In the genomic region with DNA sequence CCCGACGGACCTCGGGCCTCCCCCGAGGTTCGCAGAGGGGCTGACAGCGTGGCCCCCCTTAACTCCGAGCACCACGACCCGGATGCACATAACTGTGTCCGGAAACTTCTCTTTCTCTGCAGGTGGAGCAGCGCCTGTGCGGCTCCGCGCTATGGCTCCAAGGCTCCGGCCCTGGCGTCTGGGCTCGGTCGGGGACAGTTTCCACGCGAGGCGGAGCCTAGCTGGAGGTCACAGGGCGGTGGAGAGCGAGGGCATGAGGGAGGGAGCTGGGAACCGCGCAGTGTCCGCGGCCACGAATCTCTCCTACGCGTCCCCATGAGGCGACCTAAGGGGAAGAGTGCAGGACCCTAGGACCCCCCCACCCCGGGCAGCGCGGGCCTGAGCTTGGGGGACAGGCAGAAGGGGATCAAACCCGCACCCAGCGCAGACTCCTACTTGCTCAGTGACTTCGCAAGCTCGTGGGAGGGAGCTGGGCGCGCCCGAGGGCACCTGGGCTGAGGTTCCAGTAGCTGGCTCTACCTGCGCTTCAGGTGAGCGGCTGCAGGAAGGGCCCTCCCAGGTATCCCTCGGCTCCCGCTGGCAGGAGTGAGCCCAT, we compare ENCODE assay signal across 11 cellular contexts. TPM values are rescaled to one million over a fixed set of nuclear protein-coding genes. Genes with fewer than 3 reads are reported as not detected.
DNase-seq lines count a peak whose midpoint lies in the region; ATAC-seq, FAIRE-seq and TF ChIP-seq lines count a peak whose summit lies in the region.
"Had no signal": no experiment of that assay in that cellular context is flagged by ENCODE, and none has a peak within 500 bp of the region (broad histone marks: within the 10 kb centered on the region; RNA-seq: fewer than 3 reads in every experiment).

No MANE protein-coding gene starts in this region.

- no peaks in the 10 kb centered on the region for H3K36me3 ChIP-seq in Caco-2 (ENCODE audit: control insufficient read depth, insufficient read depth, low read length)
- H3K36me3 ChIP-seq in H7 (replicated peaks; ENCODE audit: control insufficient read depth, insufficient read depth, low read length): no peaks in the 10 kb centered on the region
- no peaks in the 10 kb centered on the region for H3K36me3 ChIP-seq in K562 (ENCODE audit: control insufficient read depth, insufficient read depth, low read length)
- H3K36me3 ChIP-seq in mucosa of descending colon (ENCODE audit: low read depth): no peaks in the 10 kb centered on the region
- no peaks in the 10 kb centered on the region for H3K36me3 ChIP-seq in tibial artery

- intact Hi-C loops in Caco-2 (cut with micrococcal nuclease; ENCODE audit: unreplicated experiment) (no loop called here), K562 (cut with micrococcal nuclease) (no loop called here), mucosa of descending colon (cut with DNase I, micrococcal nuclease) (no loop called here), tibial artery (cut with DNase I; ENCODE audit: low total_unique reads) (no loop called here), sciatic nerve (cut with DNase I) (no loop called here)

- WGBS in K562 (ENCODE audit: insufficient coverage, low coverage, missing lambda C conversion rate): 15% methylated on average over 44 of the region's 45 CpGs

- TF ChIP-seq EP300 in K562 (IDR thresholded peaks at IDR 0.05; ENCODE audit: low read length): no peak

- H2AFZ ChIP-seq in K562 (ENCODE audit: low read depth, low read length): no peak overlapping the region

- H3K36me3 Mint-ChIP-seq in Caco-2 (ENCODE audit: insufficient read depth, unreplicated experiment): peaks cover 6% of the 10 kb centered on the region

- H3K9me1 ChIP-seq in K562 (ENCODE audit: control insufficient read depth, insufficient read depth, low read length): no peaks in the 10 kb centered on the region

- DNase-seq in Caco-2 (peak in 1 of 2 experiments; percentile 34), H7 (peak; percentile 87), K562 (ENCODE audit: extremely low read depth in 1 of 4, low spot score in 3 of 4) (no peak), mucosa of descending colon (no peak), NCI-H1436 (lab: John Stamatoyannopoulos, UW) (no peak), HTR-8/SVneo (ENCODE audit: insufficient read length, low spot score) (no peak), tibial artery (no peak), sciatic nerve (ENCODE audit: low spot score) (no peak)
- DNase-seq: activated CD8-positive, alpha-beta memory T cell treated with anti-CD3 and anti-CD28 coated beads, Interleukin-2, amount 50 U/mL, for 4 hours had no signal

- POLR2A ChIA-PET in Caco-2 (lab: Charles Lee) (no interaction called here), K562 (lab: Yijun Ruan, JAX) (interaction anchor here (0.5 to 2.4 kb wide), 5 partner anchors 8 to 367 kb away, joined by 3 to 11 read pairs (median 3); partner anchors contain the start of gene MNX1)

- TF ChIP-seq POLR2A in K562 (conservative IDR thresholded peaks at IDR 0.05): no peak

- no peak for ATAC-seq in K562
- ATAC-seq in mucosa of descending colon: peak; percentile 51
- no peak for ATAC-seq in sciatic nerve

- H3K9ac ChIP-seq in K562 (ENCODE audit: insufficient read depth in 1 of 2, low read depth in 2 of 2, low read length in 2 of 2): no peak overlapping the region

- H3K4me1 Mint-ChIP-seq in Caco-2 (ENCODE audit: low read depth, unreplicated experiment): peaks cover 19% of the 10 kb centered on the region

- H3K4me3 ChIP-seq in Caco-2 (ENCODE audit: low read depth, low read length) (peak overlapping the region; percentile 6; the same call in 1 of the 2 replicates), H7 (ENCODE audit: insufficient read depth, low read depth, low read length) (peak overlapping the region; percentile 22), K562 (no peak overlapping the region), mucosa of descending colon (no peak overlapping the region), tibial artery (no peak overlapping the region)
- H3K4me3 ChIP-seq: coronary artery had no signal

- CTCF ChIA-PET in Caco-2 (lab: Charles Lee): no interaction called here
- CTCF ChIA-PET in K562 (lab: Yijun Ruan, JAX; ENCODE audit: low intra/inter-chr PET ratio): no interaction called here

- H3K4me3 Mint-ChIP-seq in Caco-2 (ENCODE audit: unreplicated experiment): peak overlapping the region; percentile 47

- TF ChIP-seq RAD21 in K562 (CRISPR knock-in tag; conservative IDR thresholded peaks at IDR 0.05 in 1 of 2, IDR thresholded peaks at IDR 0.05 in 1 of 2): no peak

- 0 out of 2 replicates have a peak, but pooled peaks cover 5% of the 10 kb centered on the region for H4K20me1 ChIP-seq in K562 (replicated peaks; ENCODE audit: control insufficient read depth, insufficient read depth, low read length)

- H3K79me2 ChIP-seq in K562 (ENCODE audit: control insufficient read depth, insufficient read depth, low read length): no peaks in the 10 kb centered on the region

- peaks cover 11% of the 10 kb centered on the region for H3K4me1 ChIP-seq in Caco-2
- peaks cover 0 to 36% of the 10 kb centered on the region in 2 experiments; a peak in 3 of 5 replicates for H3K4me1 ChIP-seq in K562 (replicated peaks in 1 of 2; ENCODE audit: control insufficient read depth in 2 of 2, insufficient read depth in 2 of 2, low read length in 2 of 2)
- peaks cover 38% of the 10 kb centered on the region for H3K4me1 ChIP-seq in mucosa of descending colon (ENCODE audit: low read depth)
- H3K4me1 ChIP-seq in tibial artery: peaks cover 0 to 38% (median 26%) of the 10 kb centered on the region in 4 donors

- no peak overlapping the region for H3K4me2 ChIP-seq in K562 (ENCODE audit: insufficient read depth, low read length)

- no peak for FAIRE-seq in K562 (lab: Jason Lieb, UNC)
- FAIRE-seq in HTR-8/SVneo (lab: Jason Lieb, UNC): no peak

- H3K27ac ChIP-seq in K562 (ENCODE audit: extremely low read depth, low read depth, low read length): no peak overlapping the region
- no peak overlapping the region for H3K27ac ChIP-seq in tibial artery
- H3K27ac ChIP-seq: coronary artery had no signal

- H3K27me3 ChIP-seq in Caco-2 (replicated peaks; ENCODE audit: control insufficient read depth, insufficient read depth, low read length): no peaks in the 10 kb centered on the region
- peaks cover 100% of the 10 kb centered on the region for H3K27me3 ChIP-seq in H7 (ENCODE audit: control insufficient read depth, insufficient read depth, low read length)
- peaks cover 79 to 95% of the 10 kb centered on the region in 2 experiments for H3K27me3 ChIP-seq in K562 (ENCODE audit: control insufficient read depth in 2 of 2, insufficient read depth in 2 of 2, low read length in 2 of 2)
- peaks cover 6 to 98% of the 10 kb centered on the region in 2 donors for H3K27me3 ChIP-seq in tibial artery

- H3K27me3 Mint-ChIP-seq in Caco-2 (ENCODE audit: insufficient read depth, unreplicated experiment): no peaks in the 10 kb centered on the region

- no peaks in the 10 kb centered on the region for H3K9me3 Mint-ChIP-seq in Caco-2 (ENCODE audit: unreplicated experiment)

- in situ Hi-C loops in K562 (cut with MboI): no loop called here

- no TSS peak for BruUV-seq in Caco-2 (replicated peaks; lab: Mats Ljungman, UMichigan)
- no TSS peak for BruUV-seq in K562 (replicated peaks; lab: Mats Ljungman, UMichigan)

- no peak for TF ChIP-seq CTCF in Caco-2 (IDR thresholded peaks at IDR 0.05; ENCODE audit: insufficient read depth in 1 of 2, low read depth in 1 of 2, low read length in 1 of 2, severe bottlenecking in 1 of 2, unreplicated experiment in 1 of 2)
- no peak for TF ChIP-seq CTCF in K562 (IDR thresholded peaks at IDR 0.05 in 2 of 3, conservative IDR thresholded peaks at IDR 0.05 in 1 of 3; ENCODE audit: insufficient read depth in 2 of 3, low read depth in 1 of 3, low read length in 3 of 3)
- no peak for TF ChIP-seq CTCF in mucosa of descending colon (IDR thresholded peaks at IDR 0.05)
- no peak for TF ChIP-seq CTCF in tibial artery (IDR thresholded peaks at IDR 0.05)

- no peaks in the 10 kb centered on the region for H3K9me3 ChIP-seq in Caco-2
- H3K9me3 ChIP-seq in K562 (replicated peaks; ENCODE audit: control insufficient read depth, insufficient read depth, low read depth, low read length): no peaks in the 10 kb centered on the region
- no peaks in the 10 kb centered on the region for H3K9me3 ChIP-seq in mucosa of descending colon
- no peaks in the 10 kb centered on the region for H3K9me3 ChIP-seq in tibial artery

- no peak overlapping the region for H3K27ac Mint-ChIP-seq in Caco-2 (ENCODE audit: unreplicated experiment)

TF ChIP-seq in K562, 482 proteins besides CTCF, POLR2A, EP300 and RAD21 (continues in another document):
- TF ChIP-seq NR2C2 (CRISPR knock-in tag; IDR thresholded peaks at IDR 0.05) (no peak), NR2C2 (tag; IDR thresholded peaks at IDR 0.05) (0 out of 2 replicates have a peak, but pooled peaks have one; percentile 23)

RNA-seq across cellular contexts. Expression of gene MNX1, which starts 8.6 kb away (rescaled TPM):
- total RNA-seq in Caco-2 (2022): 34.0 and 36.5 TPM in 2 replicates
- total RNA-seq in H7 (2014; rRNA removed; shearing (Covaris generic)): 0.37 and 1.2 TPM in 2 replicates
- 6.6 and 8.7 TPM in 2 replicates for total RNA-seq in K562 (2011; cell fraction: chromatin; rRNA removed; ENCODE audit: low replicate concordance)
- total RNA-seq in K562 (2011; cell fraction: nucleolus; rRNA removed): 4.3 and 5.3 TPM in 2 replicates
- 5.3 and 5.4 TPM in 2 replicates for total RNA-seq in K562 (2011; cell fraction: nucleoplasm; rRNA removed)
- 5.3 TPM in 2 replicates for total RNA-seq in K562 (2014; rRNA removed)
- total RNA-seq in K562 (2014; rRNA removed; fragmentation: Illumina TruSeq; extraction: Trizol): 1.4 and 1.8 TPM in 2 replicates
- 2.1 and 2.2 TPM in 2 replicates for total RNA-seq in K562 (2015; rRNA removed; fragmentation: Illumina TruSeq; extraction: Trizol)
- 8.0 and 9.5 TPM in 2 replicates for total RNA-seq in K562 (2021)
- polyA plus RNA-seq in K562 (2011; rRNA removed): 0.98 and 1.2 TPM in 2 replicates
- 0.62 and 1.2 TPM in 2 replicates for polyA plus RNA-seq in K562 (2011; cell fraction: cytosol; rRNA removed)
- 6.0 and 6.7 TPM in 2 replicates for polyA plus RNA-seq in K562 (2011; cell fraction: nucleus; rRNA removed)
- polyA plus RNA-seq in K562 (2012): 2.7 and 7.8 TPM in 2 replicates
- polyA plus RNA-seq in K562 (2014; fragmentation: Illumina TruSeq; extraction: Trizol): 1.1 and 1.7 TPM in 2 replicates
- polyA plus RNA-seq in K562 (2014; fragmentation: Nextera tagmentation; extraction: Ambion mirVana): under 1 TPM; 0.15 to 0.25 TPM
- polyA plus RNA-seq in K562 (2014; rRNA removed): 4.0 and 5.9 TPM in 2 replicates
- 0.66 and 0.84 TPM in 2 replicates for polyA minus RNA-seq in K562 (2011; rRNA and poly(A)+ RNA removed)
- 2.5 TPM in 1 of 2 replicates, not detected in the other for polyA minus RNA-seq in K562 (2011; cell fraction: cytosol; rRNA and poly(A)+ RNA removed)
- 3.2 and 4.3 TPM in 2 replicates for polyA minus RNA-seq in K562 (2011; cell fraction: nucleus; rRNA and poly(A)+ RNA removed)
- 10 to 100 TPM in 2 of 3 donors, 1 to 10 TPM in 1; 9.7 to 24.9 (median 24.0) TPM for total RNA-seq in mucosa of descending colon
- total RNA-seq in sciatic nerve: not detected
- total RNA-seq: osteocyte had no signal

Comparison
In these comparisons a context has a peak if more than half of its experiments do, and no peak if none do; other contexts are left out.
1. H3K4me3 ChIP-seq: peak in Caco-2 (single experiment) and H7 (single experiment); none in K562 (single experiment), mucosa of descending colon (single experiment) and tibial artery (0 of 2).